In genomic region chr9:128818839-128819715, GRCh38 we compare ENCODE assay signal across 8 cellular contexts. TPM values are rescaled to one million over a fixed set of nuclear protein-coding genes. Genes with fewer than 3 reads are reported as not detected.
A peak's percentile ranks its signal among the peaks of the same experiment; 100 is the strongest.
DNase-seq lines count a peak whose midpoint lies in the region; ATAC-seq and TF ChIP-seq lines count a peak whose summit lies in the region.

No MANE protein-coding gene starts in this region.

- H3K9me3 ChIP-seq in Loucy (ENCODE audit: insufficient read depth, low read depth, low read length) (no peaks in the 10 kb centered on the region), mesodermal cell (ENCODE audit: control insufficient read depth, low read length) (peaks cover 3% of the 10 kb centered on the region)

- peak; percentile 53 for DNase-seq in GM23338 (ENCODE audit: low spot score)
- peak; percentile 29 to 31 for DNase-seq in activated CD4-positive, alpha-beta T cell treated with anti-CD3 and anti-CD28 coated beads for 4 hours
- peak; percentile 19 to 31 (median 27) for DNase-seq in effector memory CD8-positive, alpha-beta T cell
- peak; percentile 39 for DNase-seq in stimulated activated naive B cell treated with anti-CD40 and anti-IgM and Interleukin-4, amounts not matched to agents 10 μg/mL and 1 μg/mL and 100 μg/mL, for 72 hours
- no peak for DNase-seq in AG20443 (ENCODE audit: low spot score)

- H3K4me1 Mint-ChIP-seq in GM23338 = peaks cover 12% of the 10 kb centered on the region; the same call in 2 of the 3 replicates
- peaks cover 9 to 22% of the 10 kb centered on the region in 2 donors for H3K4me1 Mint-ChIP-seq in effector memory CD8-positive, alpha-beta T cell (ENCODE audit: low read depth in 2 of 2)
- H3K4me1 Mint-ChIP-seq in stimulated activated naive B cell treated with anti-CD40 and anti-IgM and Interleukin-4, amounts not matched to agents 10 μg/mL and 1 μg/mL and 100 μg/mL, for 72 hours = peaks cover 25 to 34% of the 10 kb centered on the region in 2 donors

- H4K20me1 ChIP-seq in GM23338 (replicated peaks; ENCODE audit: insufficient read depth) = peaks cover 15% of the 10 kb centered on the region
- no peaks in the 10 kb centered on the region for H4K20me1 ChIP-seq in Loucy (ENCODE audit: insufficient read depth, low read length, poor library complexity, severe bottlenecking)

- H3K4me2 ChIP-seq in GM23338 (peak overlapping the region; percentile 88), Loucy (ENCODE audit: low read depth, low read length, poor library complexity, severe bottlenecking) (peak overlapping the region; percentile 63)

- peaks cover 35% of the 10 kb centered on the region for H3K27me3 Mint-ChIP-seq in GM23338 (ENCODE audit: insufficient read depth, low read depth, poor library complexity)
- no peaks in the 10 kb centered on the region for H3K27me3 Mint-ChIP-seq in effector memory CD8-positive, alpha-beta T cell
- H3K27me3 Mint-ChIP-seq in stimulated activated naive B cell treated with anti-CD40 and anti-IgM and Interleukin-4, amounts not matched to agents 10 μg/mL and 1 μg/mL and 100 μg/mL, for 72 hours = no peaks in the 10 kb centered on the region

- H3K27me3 ChIP-seq in GM23338 (ENCODE audit: insufficient read depth) = no peaks in the 10 kb centered on the region; the same call in 1 of the 2 replicates
- H3K27me3 ChIP-seq in Loucy (ENCODE audit: insufficient read depth, low read length, poor library complexity, severe bottlenecking) = no peaks in the 10 kb centered on the region

- WGBS in mesodermal cell (ENCODE audit: insufficient coverage in 2 of 2), 2 experiments = 7 to 9% methylated on average over 69 to 86 of the region's 90 CpGs

- peak overlapping the region; percentile 58 for H3K9ac ChIP-seq in Loucy (ENCODE audit: low read depth, low read length, poor library complexity, severe bottlenecking)

- H3K9me2 ChIP-seq in GM23338 (ENCODE audit: insufficient read depth) (no peaks in the 10 kb centered on the region), Loucy (replicated peaks; ENCODE audit: low read depth, low read length) (no peaks in the 10 kb centered on the region)

- no peak overlapping the region for H3K27ac ChIP-seq in GM23338 (ENCODE audit: low read depth)
- no peak overlapping the region for H3K27ac ChIP-seq in mesodermal cell (ENCODE audit: low read depth, low read length, severe bottlenecking)

- peak; percentile 34 for ATAC-seq in GM23338
- peak; percentile 47 for ATAC-seq in effector memory CD8-positive, alpha-beta T cell (replicated peaks)
- peak; percentile 53 to 60 for ATAC-seq in stimulated activated naive B cell treated with anti-CD40 and anti-IgM and Interleukin-4, amounts not matched to agents 10 μg/mL and 1 μg/mL and 100 μg/mL, for 72 hours (replicated peaks)

- TF ChIP-seq CTCF in GM23338 (conservative IDR thresholded peaks at IDR 0.05; ENCODE audit: low read depth in 2 of 2) = peak in 1 of 2 experiments; percentile 31; a peak in 2 of 4 replicates
- no peak for TF ChIP-seq CTCF in Loucy (conservative IDR thresholded peaks at IDR 0.05; ENCODE audit: low read length)

- H3K79me2 ChIP-seq in GM23338 (replicated peaks; ENCODE audit: insufficient read depth) = no peaks in the 10 kb centered on the region
- H3K79me2 ChIP-seq in Loucy (ENCODE audit: insufficient read depth, low read length) = no peaks in the 10 kb centered on the region

- no peaks in the 10 kb centered on the region; the same call in 1 of the 2 replicates for H3K4me1 ChIP-seq in GM23338 (ENCODE audit: insufficient read depth)
- H3K4me1 ChIP-seq in Loucy (ENCODE audit: insufficient read depth, low read length, poor library complexity, severe bottlenecking) = no peaks in the 10 kb centered on the region
- peaks cover 11% of the 10 kb centered on the region for H3K4me1 ChIP-seq in mesodermal cell (ENCODE audit: control insufficient read depth, insufficient read depth, low read length, poor library complexity, severe bottlenecking)

- peaks cover 21% of the 10 kb centered on the region for H3K36me3 Mint-ChIP-seq in GM23338 (ENCODE audit: low read depth)
- peaks cover 20% of the 10 kb centered on the region for H3K36me3 Mint-ChIP-seq in effector memory CD8-positive, alpha-beta T cell (ENCODE audit: insufficient read depth)
- peaks cover 32% of the 10 kb centered on the region in 2 donors for H3K36me3 Mint-ChIP-seq in stimulated activated naive B cell treated with anti-CD40 and anti-IgM and Interleukin-4, amounts not matched to agents 10 μg/mL and 1 μg/mL and 100 μg/mL, for 72 hours

- H3K4me3 Mint-ChIP-seq in GM23338 = peak overlapping the region; percentile 78
- H3K4me3 Mint-ChIP-seq in effector memory CD8-positive, alpha-beta T cell = peak overlapping the region; percentile 73 to 76
- H3K4me3 Mint-ChIP-seq in stimulated activated naive B cell treated with anti-CD40 and anti-IgM and Interleukin-4, amounts not matched to agents 10 μg/mL and 1 μg/mL and 100 μg/mL, for 72 hours = peak overlapping the region; percentile 81 to 86

- no peak overlapping the region for H2AFZ ChIP-seq in GM23338
- H2AFZ ChIP-seq in Loucy (ENCODE audit: low read length) = no peak overlapping the region

- peaks cover 4% of the 10 kb centered on the region for H3F3A ChIP-seq in GM23338 (replicated peaks; ENCODE audit: low read depth)
- no peaks in the 10 kb centered on the region for H3F3A ChIP-seq in Loucy (ENCODE audit: low read depth)

- H3K4me3 ChIP-seq in GM08714 (ENCODE audit: low read length) (peak overlapping the region; percentile 69; the same call in 1 of the 2 replicates), GM23338 (peak overlapping the region; percentile 68), Loucy (ENCODE audit: low read length, poor library complexity, severe bottlenecking) (peak overlapping the region; percentile 73), mesodermal cell (ENCODE audit: extremely low read depth, insufficient read depth, low read length, poor library complexity, severe bottlenecking) (peak overlapping the region; percentile 53)

- H3K36me3 ChIP-seq in GM23338 (ENCODE audit: insufficient read depth) (no peaks in the 10 kb centered on the region), Loucy (ENCODE audit: insufficient read depth, low read length) (peaks cover 8% of the 10 kb centered on the region; the same call in 1 of the 2 replicates), mesodermal cell (ENCODE audit: control insufficient read depth, insufficient read depth, low read length) (peaks cover 19% of the 10 kb centered on the region)

- H3K9me3 Mint-ChIP-seq in GM23338 = no peaks in the 10 kb centered on the region
- no peaks in the 10 kb centered on the region for H3K9me3 Mint-ChIP-seq in effector memory CD8-positive, alpha-beta T cell
- H3K9me3 Mint-ChIP-seq in stimulated activated naive B cell treated with anti-CD40 and anti-IgM and Interleukin-4, amounts not matched to agents 10 μg/mL and 1 μg/mL and 100 μg/mL, for 72 hours = no peaks in the 10 kb centered on the region

- no peak overlapping the region for H3K27ac Mint-ChIP-seq in GM23338
- H3K27ac Mint-ChIP-seq in effector memory CD8-positive, alpha-beta T cell = peak overlapping the region; percentile 13 to 82
- peak overlapping the region; percentile 51 for H3K27ac Mint-ChIP-seq in stimulated activated naive B cell treated with anti-CD40 and anti-IgM and Interleukin-4, amounts not matched to agents 10 μg/mL and 1 μg/mL and 100 μg/mL, for 72 hours

TF ChIP-seq in GM23338, 12 proteins besides CTCF, POLR2A, EP300 and RAD21:
- TF ChIP-seq ZNF114 (CRISPR knock-in tag; IDR thresholded peaks at IDR 0.05) = no peak
- TF ChIP-seq POLR2AphosphoS5 (IDR thresholded peaks at IDR 0.05; ENCODE audit: low read depth) = peak; percentile 46

RNA-seq across cellular contexts. Expression of gene ENDOG, which starts 0.8 kb away (rescaled TPM):
- 14.6 and 23.5 TPM in 2 replicates for total RNA-seq in GM23338 (2014; rRNA removed; shearing (Covaris generic))
- 15.1 and 19.2 TPM in 2 replicates for polyA plus RNA-seq in GM23338 (2016; fragmentation: Nextera tagmentation; extraction: Ambion mirVana)
- polyA plus RNA-seq in mesodermal cell (2013, experiment 1 of 2) = 13.0 TPM
- 13.5 TPM for polyA plus RNA-seq in mesodermal cell (2013, experiment 2 of 2)

RNA-seq across cellular contexts. Expression of gene SPOUT1, which starts 10.5 kb away (rescaled TPM):
- 34.8 and 50.9 TPM in 2 replicates for total RNA-seq in GM23338 (2014; rRNA removed; shearing (Covaris generic))
- polyA plus RNA-seq in GM23338 (2016; fragmentation: Nextera tagmentation; extraction: Ambion mirVana) = 28.5 and 33.5 TPM in 2 replicates
- polyA plus RNA-seq in mesodermal cell (2013, experiment 1 of 2) = 23.0 TPM
- 18.2 TPM for polyA plus RNA-seq in mesodermal cell (2013, experiment 2 of 2)

RNA-seq across cellular contexts. Expression of gene TBC1D13, which starts 32.0 kb away (rescaled TPM):
- total RNA-seq in GM23338 (2014; rRNA removed; shearing (Covaris generic)) = 19.1 and 19.4 TPM in 2 replicates
- 7.8 and 8.3 TPM in 2 replicates for polyA plus RNA-seq in GM23338 (2016; fragmentation: Nextera tagmentation; extraction: Ambion mirVana)
- polyA plus RNA-seq in mesodermal cell (2013, experiment 1 of 2) = 25.5 TPM
- polyA plus RNA-seq in mesodermal cell (2013, experiment 2 of 2) = 19.7 TPM

RNA-seq across cellular contexts. Expression of gene ZER1, which starts 47.4 kb away (rescaled TPM):
- total RNA-seq in GM23338 (2014; rRNA removed; shearing (Covaris generic)) = 14.4 and 23.9 TPM in 2 replicates
- polyA plus RNA-seq in GM23338 (2016; fragmentation: Nextera tagmentation; extraction: Ambion mirVana) = 6.5 and 7.0 TPM in 2 replicates
- polyA plus RNA-seq in mesodermal cell (2013, experiment 1 of 2) = 33.4 TPM
- polyA plus RNA-seq in mesodermal cell (2013, experiment 2 of 2) = 25.1 TPM
